In genomic region chr12:45728625-45729232, GRCh38 we compare ENCODE assay signal across 1 cellular context.
A peak's percentile ranks its signal among the peaks of the same experiment; 100 is the strongest.
TF ChIP-seq lines count a peak whose summit lies in the region.

No MANE protein-coding gene starts in this region.

TF ChIP-seq in K562, 482 proteins besides CTCF, POLR2A, EP300 and RAD21 (continued from another document and continues in another):
- TF ChIP-seq, protein P1, sequence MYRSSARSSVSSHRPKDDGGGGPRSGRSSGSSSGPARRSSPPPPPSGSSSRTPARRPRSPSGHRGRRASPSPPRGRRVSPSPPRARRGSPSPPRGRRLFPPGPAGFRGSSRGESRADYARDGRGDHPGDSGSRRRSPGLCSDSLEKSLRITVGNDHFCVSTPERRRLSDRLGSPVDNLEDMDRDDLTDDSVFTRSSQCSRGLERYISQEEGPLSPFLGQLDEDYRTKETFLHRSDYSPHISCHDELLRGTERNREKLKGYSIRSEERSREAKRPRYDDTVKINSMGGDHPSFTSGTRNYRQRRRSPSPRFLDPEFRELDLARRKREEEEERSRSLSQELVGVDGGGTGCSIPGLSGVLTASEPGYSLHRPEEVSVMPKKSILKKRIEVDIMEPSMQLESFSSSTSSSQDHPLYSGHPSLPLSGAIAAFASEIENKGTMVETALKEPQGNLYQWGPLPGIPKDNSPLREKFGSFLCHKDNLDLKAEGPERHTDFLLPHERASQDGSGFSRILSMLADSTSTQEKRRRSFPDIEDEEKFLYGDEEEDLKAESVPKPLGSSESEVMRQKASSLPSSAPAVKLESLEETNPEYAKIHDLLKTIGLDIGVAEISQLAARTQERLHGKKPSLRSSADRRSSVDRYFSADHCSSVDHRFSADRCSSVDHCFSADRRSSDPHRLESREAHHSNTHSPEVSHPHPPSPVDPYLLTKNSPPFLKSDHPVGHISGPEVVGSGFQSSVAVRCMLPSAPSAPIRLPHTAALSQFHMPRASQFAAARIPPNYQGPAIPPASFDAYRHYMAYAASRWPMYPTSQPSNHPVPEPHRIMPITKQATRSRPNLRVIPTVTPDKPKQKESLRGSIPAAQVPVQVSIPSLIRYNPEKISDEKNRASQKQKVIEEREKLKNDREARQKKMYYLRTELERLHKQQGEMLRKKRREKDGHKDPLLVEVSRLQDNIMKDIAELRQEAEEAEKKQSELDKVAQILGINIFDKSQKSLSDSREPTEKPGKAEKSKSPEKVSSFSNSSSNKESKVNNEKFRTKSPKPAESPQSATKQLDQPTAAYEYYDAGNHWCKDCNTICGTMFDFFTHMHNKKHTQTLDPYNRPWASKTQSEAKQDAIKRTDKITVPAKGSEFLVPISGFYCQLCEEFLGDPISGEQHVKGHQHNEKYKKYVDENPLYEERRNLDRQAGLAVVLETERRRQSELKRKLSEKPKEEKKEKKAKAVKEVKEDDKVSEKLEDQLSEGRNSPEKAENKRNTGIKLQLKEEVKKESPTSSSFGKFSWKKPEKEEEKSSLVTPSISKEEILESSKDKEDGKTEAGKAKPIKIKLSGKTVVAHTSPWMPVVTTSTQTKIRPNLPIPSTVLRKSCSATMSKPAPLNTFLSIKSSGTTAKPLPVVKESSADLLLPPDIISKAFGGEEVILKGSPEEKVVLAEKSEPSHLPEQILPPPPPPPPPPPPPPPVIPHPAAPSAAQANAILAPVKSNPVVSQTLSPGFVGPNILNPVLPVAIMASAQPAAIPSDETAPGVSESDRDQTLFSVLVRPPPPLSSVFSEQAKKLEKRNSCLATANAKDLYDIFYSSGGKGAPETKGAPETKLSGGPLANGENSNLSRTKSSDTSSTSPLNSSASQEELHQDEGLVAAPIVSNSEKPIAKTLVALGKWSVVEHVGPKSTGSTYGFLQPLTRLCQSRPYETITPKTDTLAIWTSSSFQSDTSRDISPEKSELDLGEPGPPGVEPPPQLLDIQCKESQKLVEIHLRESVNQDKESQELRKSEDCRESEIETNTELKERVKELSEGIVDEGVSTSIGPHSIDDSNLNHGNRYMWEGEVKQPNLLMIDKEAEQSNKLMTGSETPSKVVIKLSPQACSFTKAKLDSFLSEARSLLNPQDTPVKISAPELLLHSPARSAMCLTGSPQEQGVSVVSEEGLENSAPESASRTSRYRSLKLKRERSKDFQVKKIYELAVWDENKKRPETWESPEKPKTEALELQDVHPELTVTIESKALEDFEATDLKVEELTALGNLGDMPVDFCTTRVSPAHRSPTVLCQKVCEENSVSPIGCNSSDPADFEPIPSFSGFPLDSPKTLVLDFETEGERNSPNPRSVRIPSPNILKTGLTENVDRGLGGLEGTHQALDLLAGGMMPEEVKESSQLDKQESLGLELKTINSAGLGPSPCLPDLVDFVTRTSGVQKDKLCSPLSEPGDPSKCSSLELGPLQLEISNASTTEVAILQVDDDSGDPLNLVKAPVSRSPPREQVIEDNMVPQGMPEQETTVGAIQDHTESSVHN (IDR thresholded peaks at IDR 0.05; ENCODE audit: borderline replicate concordance in 1 of 2, low read depth in 1 of 2), result no peak
- TF ChIP-seq, protein P2, sequence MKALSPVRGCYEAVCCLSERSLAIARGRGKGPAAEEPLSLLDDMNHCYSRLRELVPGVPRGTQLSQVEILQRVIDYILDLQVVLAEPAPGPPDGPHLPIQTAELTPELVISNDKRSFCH (CRISPR knock-in tag; IDR thresholded peaks at IDR 0.05), result no peak
- TF ChIP-seq, protein P2 (tag; IDR thresholded peaks at IDR 0.05), result 0 out of 2 replicates have a peak, but pooled peaks have one; percentile 28
- 0 out of 2 replicates have a peak, but pooled peaks have one; percentile 7 for TF ChIP-seq MEF2A (IDR thresholded peaks at IDR 0.05; ENCODE audit: control insufficient read depth, low read depth, low read length)
- TF ChIP-seq KLF1 (tag; IDR thresholded peaks at IDR 0.05), result no peak; the same call in 1 of the 2 replicates
- no peak for TF ChIP-seq ZNF445 (CRISPR knock-in tag; IDR thresholded peaks at IDR 0.05; ENCODE audit: low read depth)
- TF ChIP-seq SMC3 (conservative IDR thresholded peaks at IDR 0.05; ENCODE audit: insufficient read depth, low read depth, low read length), result peak; percentile 41; the same call in 1 of the 2 replicates
- no peak for TF ChIP-seq BCL6 (CRISPR knock-in tag; IDR thresholded peaks at IDR 0.05)
- TF ChIP-seq ERF (CRISPR knock-in tag; IDR thresholded peaks at IDR 0.05), result peak; percentile 58; the same call in 1 of the 2 replicates
- TF ChIP-seq RBM39 (optimal IDR thresholded peaks at IDR 0.05; ENCODE audit: low read depth, low read length), result no peak
- peak; percentile 32 for TF ChIP-seq PRPF4 (IDR thresholded peaks at IDR 0.05; ENCODE audit: insufficient read depth, low read depth, low read length, poor library complexity, severe bottlenecking)
- no peak for TF ChIP-seq EZH2 (IDR thresholded peaks at IDR 0.05; ENCODE audit: borderline replicate concordance, low read depth, low read length)
- TF ChIP-seq ZNF561 (CRISPR knock-in tag; conservative IDR thresholded peaks at IDR 0.05), result no peak
- no peak for TF ChIP-seq KAT2B (IDR thresholded peaks at IDR 0.05; ENCODE audit: low read depth, low read length)
- peak; percentile 17; the same call in 1 of the 2 replicates for TF ChIP-seq PKNOX1 (IDR thresholded peaks at IDR 0.05)
- no peak for TF ChIP-seq ZNF282 (CRISPR knock-in tag; IDR thresholded peaks at IDR 0.05)
- no peak for TF ChIP-seq ZBTB43 (CRISPR knock-in tag; IDR thresholded peaks at IDR 0.05)
- no peak for TF ChIP-seq MCM5 (IDR thresholded peaks at IDR 0.05; ENCODE audit: low read depth)
- TF ChIP-seq, protein P3, sequence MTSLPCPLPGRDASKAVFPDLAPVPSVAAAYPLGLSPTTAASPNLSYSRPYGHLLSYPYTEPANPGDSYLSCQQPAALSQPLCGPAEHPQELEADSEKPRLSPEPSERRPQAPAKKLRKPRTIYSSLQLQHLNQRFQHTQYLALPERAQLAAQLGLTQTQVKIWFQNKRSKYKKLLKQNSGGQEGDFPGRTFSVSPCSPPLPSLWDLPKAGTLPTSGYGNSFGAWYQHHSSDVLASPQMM (CRISPR knock-in tag; IDR thresholded peaks at IDR 0.05), result no peak
- no peak for TF ChIP-seq ZFP30 (CRISPR knock-in tag; IDR thresholded peaks at IDR 0.05; ENCODE audit: borderline replicate concordance)
- peak in 1 of 2 experiments; percentile 76; a peak in 2 of 4 replicates for TF ChIP-seq HDAC1 (IDR thresholded peaks at IDR 0.05)
- peak; percentile 69 for TF ChIP-seq ZEB2 (IDR thresholded peaks at IDR 0.05)
- TF ChIP-seq ZNF316 (IDR thresholded peaks at IDR 0.05), result no peak
- no peak for TF ChIP-seq SIRT6 (IDR thresholded peaks at IDR 0.05; ENCODE audit: low read depth, low read length)
- TF ChIP-seq, protein P4, sequence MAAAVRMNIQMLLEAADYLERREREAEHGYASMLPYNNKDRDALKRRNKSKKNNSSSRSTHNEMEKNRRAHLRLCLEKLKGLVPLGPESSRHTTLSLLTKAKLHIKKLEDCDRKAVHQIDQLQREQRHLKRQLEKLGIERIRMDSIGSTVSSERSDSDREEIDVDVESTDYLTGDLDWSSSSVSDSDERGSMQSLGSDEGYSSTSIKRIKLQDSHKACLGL (CRISPR knock-in tag; IDR thresholded peaks at IDR 0.05; ENCODE audit: borderline replicate concordance, poor library complexity, severe bottlenecking), result no peak
- TF ChIP-seq ZC3H4 (CRISPR knock-in tag; IDR thresholded peaks at IDR 0.05; ENCODE audit: borderline replicate concordance), result no peak
- peak; percentile 85 for TF ChIP-seq CBX1 (IDR thresholded peaks at IDR 0.05; ENCODE audit: low read depth)
- TF ChIP-seq, protein P5, sequence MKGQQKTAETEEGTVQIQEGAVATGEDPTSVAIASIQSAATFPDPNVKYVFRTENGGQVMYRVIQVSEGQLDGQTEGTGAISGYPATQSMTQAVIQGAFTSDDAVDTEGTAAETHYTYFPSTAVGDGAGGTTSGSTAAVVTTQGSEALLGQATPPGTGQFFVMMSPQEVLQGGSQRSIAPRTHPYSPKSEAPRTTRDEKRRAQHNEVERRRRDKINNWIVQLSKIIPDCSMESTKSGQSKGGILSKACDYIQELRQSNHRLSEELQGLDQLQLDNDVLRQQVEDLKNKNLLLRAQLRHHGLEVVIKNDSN (CRISPR knock-in tag; IDR thresholded peaks at IDR 0.05), result no peak
- no peak for TF ChIP-seq PHB (CRISPR knock-in tag; IDR thresholded peaks at IDR 0.05)
- no peak for TF ChIP-seq PPARD (CRISPR knock-in tag; IDR thresholded peaks at IDR 0.05)
- TF ChIP-seq, protein P6, sequence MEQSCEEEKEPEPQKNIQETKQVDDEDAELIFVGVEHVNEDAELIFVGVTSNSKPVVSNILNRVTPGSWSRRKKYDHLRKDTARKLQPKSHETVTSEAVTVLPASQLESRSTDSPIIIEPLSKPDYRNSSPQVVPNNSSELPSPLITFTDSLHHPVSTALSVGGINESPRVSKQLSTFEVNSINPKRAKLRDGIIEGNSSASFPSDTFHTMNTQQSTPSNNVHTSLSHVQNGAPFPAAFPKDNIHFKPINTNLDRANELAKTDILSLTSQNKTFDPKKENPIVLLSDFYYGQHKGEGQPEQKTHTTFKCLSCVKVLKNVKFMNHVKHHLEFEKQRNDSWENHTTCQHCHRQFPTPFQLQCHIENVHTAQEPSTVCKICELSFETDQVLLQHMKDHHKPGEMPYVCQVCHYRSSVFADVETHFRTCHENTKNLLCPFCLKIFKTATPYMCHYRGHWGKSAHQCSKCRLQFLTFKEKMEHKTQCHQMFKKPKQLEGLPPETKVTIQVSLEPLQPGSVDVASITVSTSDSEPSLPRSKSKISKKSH (CRISPR knock-in tag; IDR thresholded peaks at IDR 0.05), result no peak
- no peak for TF ChIP-seq PATZ1 (CRISPR knock-in tag; IDR thresholded peaks at IDR 0.05; ENCODE audit: borderline replicate concordance)
- no peak for TF ChIP-seq BRF1 (IDR thresholded peaks at IDR 0.05; ENCODE audit: borderline replicate concordance, extremely low read depth, insufficient read length)
- peak; percentile 63 for TF ChIP-seq HCFC1 (IDR thresholded peaks at IDR 0.05; ENCODE audit: low read depth, low read length)
- no peak for TF ChIP-seq GTF2A2 (tag; IDR thresholded peaks at IDR 0.05)
- TF ChIP-seq MTA2 (IDR thresholded peaks at IDR 0.05; ENCODE audit: low read depth), result no peak
- TF ChIP-seq HDAC2 (IDR thresholded peaks at IDR 0.05), result peak; percentile 75
- TF ChIP-seq, protein P7, sequence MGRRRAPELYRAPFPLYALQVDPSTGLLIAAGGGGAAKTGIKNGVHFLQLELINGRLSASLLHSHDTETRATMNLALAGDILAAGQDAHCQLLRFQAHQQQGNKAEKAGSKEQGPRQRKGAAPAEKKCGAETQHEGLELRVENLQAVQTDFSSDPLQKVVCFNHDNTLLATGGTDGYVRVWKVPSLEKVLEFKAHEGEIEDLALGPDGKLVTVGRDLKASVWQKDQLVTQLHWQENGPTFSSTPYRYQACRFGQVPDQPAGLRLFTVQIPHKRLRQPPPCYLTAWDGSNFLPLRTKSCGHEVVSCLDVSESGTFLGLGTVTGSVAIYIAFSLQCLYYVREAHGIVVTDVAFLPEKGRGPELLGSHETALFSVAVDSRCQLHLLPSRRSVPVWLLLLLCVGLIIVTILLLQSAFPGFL (CRISPR knock-in tag; IDR thresholded peaks at IDR 0.05), result no peak
- TF ChIP-seq C11orf30 (IDR thresholded peaks at IDR 0.05; ENCODE audit: low read depth), result no peak
- TF ChIP-seq USF2 (CRISPR knock-in tag; IDR thresholded peaks at IDR 0.05), result no peak
- peak; percentile 39 for TF ChIP-seq PCBP2 (IDR thresholded peaks at IDR 0.05; ENCODE audit: low read depth, low read length, poor library complexity, severe bottlenecking)
- peak; percentile 94 for TF ChIP-seq TAF1 (IDR thresholded peaks at IDR 0.05; ENCODE audit: control insufficient read depth, extremely low read depth, insufficient read depth, low read length, severe bottlenecking)
- TF ChIP-seq MAX (CRISPR knock-in tag; IDR thresholded peaks at IDR 0.05), result peak; percentile 86
- peak in 1 of 2 experiments; percentile 95 for TF ChIP-seq MAZ (CRISPR knock-in tag; conservative IDR thresholded peaks at IDR 0.05 in 1 of 2, IDR thresholded peaks at IDR 0.05 in 1 of 2)
- TF ChIP-seq TCFL5 (CRISPR knock-in tag; conservative IDR thresholded peaks at IDR 0.05), result no peak
- peak; percentile 38 for TF ChIP-seq HDAC3 (IDR thresholded peaks at IDR 0.05; ENCODE audit: borderline replicate concordance, partially characterized antibody)
